In the genomic region with DNA sequence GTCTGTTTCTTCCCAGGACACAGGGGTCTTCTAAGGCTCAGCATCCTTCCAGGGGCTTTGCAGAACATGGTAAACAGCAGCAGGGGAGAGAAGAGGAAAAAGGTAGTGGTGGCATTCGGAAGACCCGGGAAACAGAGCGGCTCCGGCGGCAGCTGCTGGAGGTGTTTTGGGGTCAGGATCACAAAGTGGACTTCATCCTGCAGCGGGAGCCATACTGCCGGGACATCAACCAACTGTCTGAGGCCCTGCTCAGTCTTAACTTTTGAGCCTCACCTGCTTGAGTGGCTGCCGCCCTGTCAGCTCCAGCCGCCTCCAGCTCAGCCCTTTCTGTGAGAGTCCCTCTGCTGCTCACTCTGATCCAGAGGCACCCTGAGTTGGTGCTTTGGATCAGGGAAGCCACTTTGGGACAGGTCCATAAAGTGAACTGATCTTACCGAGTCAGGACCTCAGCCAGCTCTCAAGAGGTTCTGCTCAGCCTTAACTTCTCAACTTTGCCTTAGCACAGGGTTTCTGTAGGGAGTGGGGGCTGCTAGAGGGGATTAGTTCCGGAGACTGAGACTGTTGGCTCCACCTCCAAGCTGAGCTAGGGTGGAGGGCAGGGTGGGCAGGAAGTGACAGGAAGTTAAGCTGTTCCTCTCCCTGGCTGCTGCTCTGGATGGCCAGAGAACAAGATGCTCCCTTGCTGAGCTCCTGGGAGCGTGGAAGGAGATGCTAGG, we compare ENCODE assay signal across 9 cellular contexts. TPM values are rescaled to one million over a fixed set of nuclear protein-coding genes. Genes with fewer than 3 reads are reported as not detected.
DNase-seq lines count a peak whose midpoint lies in the region; ATAC-seq and TF ChIP-seq lines count a peak whose summit lies in the region.
"Had no signal": no experiment of that assay in that cellular context is flagged by ENCODE, and none has a peak within 500 bp of the region (broad histone marks: within the 10 kb centered on the region; RNA-seq: fewer than 3 reads in every experiment).

No MANE protein-coding gene starts in this region.

- peak overlapping the region; percentile 27 to 44 for H3K27ac ChIP-seq in esophagus (ENCODE audit: low read depth in 2 of 2, low read length in 1 of 2)

- H3K27me3 ChIP-seq in esophagus (ENCODE audit: control insufficient read depth in 1 of 2, insufficient read depth in 2 of 2, low read length in 2 of 2), result no peaks in the 10 kb centered on the region

- H3K4me3 Mint-ChIP-seq in T-helper 1 cell treated with Interleukin-12 subunit alpha and Interleukin-12 subunit beta and Interleukin-4 antibody, amounts not matched to agents 30 μg/mL and 1 μg/mL, for 36 hours, result peak overlapping the region; percentile 37
- peak overlapping the region; percentile 45 for H3K4me3 Mint-ChIP-seq in T-helper 17 cell
- H3K4me3 Mint-ChIP-seq in stimulated activated naive CD8-positive, alpha-beta T cell treated with anti-CD3 and anti-CD28 coated beads, Interleukin-15, amount 100 ng/mL, for 72 hours, result peak overlapping the region in 1 of 2 donors; percentile 32

- no peak for TF ChIP-seq CTCF in omental fat pad (IDR thresholded peaks at IDR 0.05)

- no peaks in the 10 kb centered on the region for H3K9me3 Mint-ChIP-seq in T-helper 1 cell treated with Interleukin-12 subunit alpha and Interleukin-12 subunit beta and Interleukin-4 antibody, amounts not matched to agents 30 μg/mL and 1 μg/mL, for 36 hours
- no peaks in the 10 kb centered on the region for H3K9me3 Mint-ChIP-seq in stimulated activated naive CD8-positive, alpha-beta T cell treated with anti-CD3 and anti-CD28 coated beads, Interleukin-15, amount 100 ng/mL, for 72 hours

- H3K4me3 ChIP-seq in esophagus (ENCODE audit: low read depth in 1 of 2, low read length in 2 of 2), result no peak overlapping the region

- H3K4me1 Mint-ChIP-seq in T-helper 1 cell treated with Interleukin-12 subunit alpha and Interleukin-12 subunit beta and Interleukin-4 antibody, amounts not matched to agents 30 μg/mL and 1 μg/mL, for 36 hours (ENCODE audit: low read depth), result peaks cover 63% of the 10 kb centered on the region
- peaks cover 37% of the 10 kb centered on the region for H3K4me1 Mint-ChIP-seq in T-helper 17 cell
- peaks cover 76% of the 10 kb centered on the region for H3K4me1 Mint-ChIP-seq in stimulated activated naive CD8-positive, alpha-beta T cell treated with anti-CD3 and anti-CD28 coated beads, Interleukin-15, amount 100 ng/mL, for 72 hours

- H3K27me3 Mint-ChIP-seq in T-helper 1 cell treated with Interleukin-12 subunit alpha and Interleukin-12 subunit beta and Interleukin-4 antibody, amounts not matched to agents 30 μg/mL and 1 μg/mL, for 36 hours (ENCODE audit: low read depth), result no peaks in the 10 kb centered on the region
- no peaks in the 10 kb centered on the region for H3K27me3 Mint-ChIP-seq in T-helper 17 cell
- H3K27me3 Mint-ChIP-seq in stimulated activated naive CD8-positive, alpha-beta T cell treated with anti-CD3 and anti-CD28 coated beads, Interleukin-15, amount 100 ng/mL, for 72 hours, result no peaks in the 10 kb centered on the region

- peaks cover 0 to 6% of the 10 kb centered on the region in 2 donors for H3K4me1 ChIP-seq in esophagus (ENCODE audit: control insufficient read depth in 2 of 2, insufficient read depth in 2 of 2, low read length in 1 of 2)

- 67 to 73% methylated on average over 12 of the region's 12 CpGs for WGBS in esophagus, 2 donors

- H3K36me3 ChIP-seq in esophagus (ENCODE audit: control insufficient read depth in 2 of 2, insufficient read depth in 2 of 2, low read length in 1 of 2), result peaks cover 10 to 43% of the 10 kb centered on the region in 2 donors

- DNase-seq in T-helper 1 cell (no peak), T-helper 17 cell (no peak), NCI-H1417 treated with DMSO at 0.1 percent for 48 hours (lab: John Stamatoyannopoulos, UW) (no peak), omental fat pad (ENCODE audit: low spot score) (no peak)
- no peak for DNase-seq in stimulated activated naive CD8-positive, alpha-beta T cell treated with anti-CD3 and anti-CD28 coated beads, Interleukin-15, amount 100 ng/mL, for 72 hours
- DNase-seq in stimulated activated naive CD4-positive, alpha-beta T cell treated with Interleukin-2 at 50 U/mL for 16 hours (lab: John Stamatoyannopoulos, UW), result no peak
- DNase-seq: activated effector memory CD4-positive, alpha-beta T cell treated with Interleukin-2 at 50 U/mL for 16 hours had no signal

- H3K9me3 ChIP-seq in T-helper 17 cell (ENCODE audit: control insufficient read depth, low read length, poor library complexity, severe bottlenecking) (no peaks in the 10 kb centered on the region), esophagus (ENCODE audit: control insufficient read depth in 2 of 2, insufficient read depth in 1 of 2, low read depth in 1 of 2, low read length in 1 of 2) (no peaks in the 10 kb centered on the region)

- peak overlapping the region; percentile 71 for H3K27ac Mint-ChIP-seq in T-helper 1 cell treated with Interleukin-12 subunit alpha and Interleukin-12 subunit beta and Interleukin-4 antibody, amounts not matched to agents 30 μg/mL and 1 μg/mL, for 36 hours
- peak overlapping the region; percentile 90 for H3K27ac Mint-ChIP-seq in T-helper 17 cell
- H3K27ac Mint-ChIP-seq in stimulated activated naive CD8-positive, alpha-beta T cell treated with anti-CD3 and anti-CD28 coated beads, Interleukin-15, amount 100 ng/mL, for 72 hours, result peak overlapping the region; percentile 42 to 72

- H3K36me3 Mint-ChIP-seq in T-helper 1 cell treated with Interleukin-12 subunit alpha and Interleukin-12 subunit beta and Interleukin-4 antibody, amounts not matched to agents 30 μg/mL and 1 μg/mL, for 36 hours (ENCODE audit: low read depth), result peaks cover 56% of the 10 kb centered on the region
- H3K36me3 Mint-ChIP-seq in T-helper 17 cell (ENCODE audit: low read depth), result no peaks in the 10 kb centered on the region

- ATAC-seq in T-helper 17 cell, result no peak
- ATAC-seq in stimulated activated naive CD8-positive, alpha-beta T cell treated with anti-CD3 and anti-CD28 coated beads, Interleukin-15, amount 100 ng/mL, for 72 hours, result no peak
- ATAC-seq in omental fat pad (ENCODE audit: low FRiP score), result no peak

RNA-seq across cellular contexts. Expression of gene SDR39U1, which starts 5.4 kb away (rescaled TPM):
- 10 to 100 TPM; 64.3 to 82.6 TPM for total RNA-seq in T-helper 17 cell
- polyA plus RNA-seq in esophagus, result 10 to 100 TPM; 38.1 to 39.8 TPM
- 10 to 100 TPM; 28.4 to 35.9 (median 31.8) TPM for total RNA-seq in omental fat pad

RNA-seq across cellular contexts. Expression of gene KHNYN, which starts 7.4 kb away (rescaled TPM):
- 100 to 1,000 TPM; 118 to 128 TPM for total RNA-seq in T-helper 17 cell
- polyA plus RNA-seq in esophagus, result 10 to 100 TPM; 20.8 to 24.4 TPM
- 10 to 100 TPM; 32.1 to 77.1 (median 43.5) TPM for total RNA-seq in omental fat pad

RNA-seq across cellular contexts. Expression of gene CBLN3, which starts 7.7 kb away (rescaled TPM):
- total RNA-seq in T-helper 17 cell (1 to 10 TPM; 4.2 to 6.0 TPM), omental fat pad (1 to 10 TPM; 1.2 to 4.4 (median 2.8) TPM)
- under 1 TPM; 0.75 to 0.86 TPM for polyA plus RNA-seq in esophagus

RNA-seq across cellular contexts. Expression of gene NYNRIN, which starts 38.4 kb away (rescaled TPM):
- total RNA-seq in T-helper 17 cell, result under 1 TPM in 1 of 2 donors, not detected in 1; 0.22 TPM
- polyA plus RNA-seq in esophagus, result 1 to 10 TPM; 4.8 to 5.6 TPM
- total RNA-seq in omental fat pad, result 10 to 100 TPM in 3 of 4 donors, 1 to 10 TPM in 1; 4.6 to 24.9 (median 13.0) TPM
